18 cellular contexts compared by ENCODE assay signal in genomic region chr1:199789141-199789540, GRCh38.
DNase-seq lines count a peak whose midpoint lies in the region; TF ChIP-seq lines count a peak whose summit lies in the region.
"Had no signal": no experiment of that assay in that cellular context is flagged by ENCODE, and none has a peak within 500 bp of the region (broad histone marks: within the 10 kb centered on the region; RNA-seq: fewer than 3 reads in every experiment).

No MANE protein-coding gene starts in this region.

- peak; percentile 77 for DNase-seq in COR-L47 (lab: John Stamatoyannopoulos, UW)
- DNase-seq in NCI-H1930 (lab: John Stamatoyannopoulos, UW) = peak; percentile 41 to 66
- DNase-seq in NCI-H69 (lab: John Stamatoyannopoulos, UW) = peak; percentile 77
- no peak for DNase-seq in Peyer's patch
- no peak for DNase-seq in T-helper 2 cell
- no peak for DNase-seq in RPMI8226
- DNase-seq: CD4-positive, CD25-positive, alpha-beta regulatory T cell; CD8-positive, alpha-beta T cell; DMS 273 treated with DMSO at 0.1 percent for 48 hours; DMS79; EL; GDM1; GM23248; H7; HFFc6 had no signal

- TF ChIP-seq CTCF in Peyer's patch (IDR thresholded peaks at IDR 0.05) = no peak

- no peaks in the 10 kb centered on the region for H3K27me3 ChIP-seq in Peyer's patch
- H3K27me3 ChIP-seq: BLaER1 had no signal

- H3K4me1 ChIP-seq in Peyer's patch = no peaks in the 10 kb centered on the region
- H3K4me1 ChIP-seq: BLaER1 had no signal

- no peak overlapping the region for H3K27ac ChIP-seq in Peyer's patch
- H3K27ac ChIP-seq: BLaER1, C4-2B, GM23248 had no signal

- no peak for TF ChIP-seq POLR2A in Peyer's patch (IDR thresholded peaks at IDR 0.05)

- H3K4me3 ChIP-seq in Peyer's patch = no peak overlapping the region
- H3K4me3 ChIP-seq: BLaER1, GM12878, GM23248 had no signal

- H3K9me3 ChIP-seq in Peyer's patch = no peaks in the 10 kb centered on the region
- H3K9me3 ChIP-seq: BLaER1 had no signal

- H3K36me3 ChIP-seq in Peyer's patch = no peaks in the 10 kb centered on the region
- H3K36me3 ChIP-seq: BLaER1 had no signal

Comparison
In these comparisons a context has a peak if more than half of its experiments do, and no peak if none do; other contexts are left out.
1. DNase-seq: peak in COR-L47 (single experiment), NCI-H1930 (2 of 2) and NCI-H69 (single experiment); none in Peyer's patch (0 of 3), T-helper 2 cell (0 of 5) and RPMI8226 (single experiment).